9 cellular contexts compared by ENCODE assay signal in the genomic region with DNA sequence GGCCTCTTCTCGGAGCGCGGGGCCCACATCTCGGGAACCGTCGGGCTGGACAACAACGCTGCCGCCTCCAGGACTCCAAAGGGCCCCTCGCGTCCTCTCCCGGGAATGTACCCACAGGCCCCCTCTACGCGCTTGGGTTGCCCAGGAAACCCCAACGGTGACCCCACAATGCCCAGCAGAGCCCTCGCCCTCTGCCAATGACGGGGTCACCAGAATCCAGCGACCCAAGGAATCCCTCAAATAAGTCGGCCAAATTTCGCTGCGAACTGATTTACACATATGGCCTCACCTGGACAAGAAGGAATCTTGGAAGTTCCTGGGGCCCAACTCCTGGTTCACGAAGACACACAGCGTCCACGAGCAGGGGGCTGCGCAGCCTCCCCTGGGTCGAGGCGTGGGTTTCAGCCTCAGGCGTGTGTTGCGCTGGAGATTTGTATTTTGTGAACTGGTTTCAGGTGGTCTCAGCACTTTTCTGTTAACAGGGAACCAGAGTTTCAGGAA.
A peak's percentile ranks its signal among the peaks of the same experiment; 100 is the strongest.
DNase-seq lines count a peak whose midpoint lies in the region; ATAC-seq and TF ChIP-seq lines count a peak whose summit lies in the region.
"Had no signal": no experiment of that assay in that cellular context is flagged by ENCODE, and none has a peak within 500 bp of the region (broad histone marks: within the 10 kb centered on the region; RNA-seq: fewer than 3 reads in every experiment).

No MANE protein-coding gene starts in this region.

- H3K27ac ChIP-seq in gastroesophageal sphincter (peak overlapping the region in 2 of 4 donors; percentile 51 to 71), rectal smooth muscle tissue (ENCODE audit: low read depth, low read length) (no peak overlapping the region)

- H3K4me3 Mint-ChIP-seq in T-cell, result peak overlapping the region; percentile 65 to 85 (median 80)

- DNase-seq in DMS114 treated with DMSO at 0.1 percent for 48 hours (lab: John Stamatoyannopoulos, UW; ENCODE audit: unreplicated experiment) (peak; percentile 21), T-cell (no peak), NOMO-1 treated with dmso at 0.1 percent for 144 hours (lab: John Stamatoyannopoulos, UW; ENCODE audit: unreplicated experiment) (no peak), NCI-H2196 treated with DMSO at 0.1 percent for 48 hours (lab: John Stamatoyannopoulos, UW; ENCODE audit: unreplicated experiment) (no peak), NCI-H524 (lab: John Stamatoyannopoulos, UW) (no peak)
- no peak for DNase-seq in stimulated activated CD4-positive, alpha-beta T cell treated with anti-CD3 and anti-CD28 coated beads, Interleukin-2, amount 100 ng/mL, for 48 hours
- DNase-seq: NCI-H82 had no signal

- no peak for TF ChIP-seq EP300 in gastroesophageal sphincter (IDR thresholded peaks at IDR 0.05)

- H3K9me3 Mint-ChIP-seq in T-cell, result no peaks in the 10 kb centered on the region

- TF ChIP-seq POLR2A in gastroesophageal sphincter (IDR thresholded peaks at IDR 0.05), result no peak

- H3K27me3 ChIP-seq in gastroesophageal sphincter (no peaks in the 10 kb centered on the region), rectal smooth muscle tissue (ENCODE audit: control insufficient read depth, insufficient read depth, low read length) (no peaks in the 10 kb centered on the region)

- H3K4me1 Mint-ChIP-seq in T-cell, result peaks cover 4 to 15% (median 13%) of the 10 kb centered on the region in 3 donors

- POLR2A ChIA-PET in T-cell (lab: Charles Lee), result no interaction called here

- TF ChIP-seq CTCF in gastroesophageal sphincter (IDR thresholded peaks at IDR 0.05), result no peak

- CTCF ChIA-PET in T-cell (lab: Charles Lee), result no interaction called here

- peak overlapping the region; percentile 47 to 65 for H3K4me3 ChIP-seq in gastroesophageal sphincter
- peak overlapping the region; percentile 87 for H3K4me3 ChIP-seq in rectal smooth muscle tissue (ENCODE audit: low read length)

- peaks cover 0 to 19% of the 10 kb centered on the region in 2 donors for H3K27me3 Mint-ChIP-seq in T-cell

- H3K27ac Mint-ChIP-seq in T-cell, result no peak overlapping the region

- 100% methylated on average over 1 of the region's 28 CpGs; no CpG with 5 or more reads in 1 of the 2 donors for WGBS in gastroesophageal sphincter (ENCODE audit: low coverage in 1 of 2), 2 donors

- H3K36me3 ChIP-seq in gastroesophageal sphincter (no peaks in the 10 kb centered on the region), rectal smooth muscle tissue (ENCODE audit: control insufficient read depth, insufficient read depth, low read length) (no peaks in the 10 kb centered on the region)

- no peaks in the 10 kb centered on the region for H3K9me3 ChIP-seq in gastroesophageal sphincter

- no peak overlapping the region for H3K9ac ChIP-seq in rectal smooth muscle tissue (ENCODE audit: low read length)

- H3K4me1 ChIP-seq in gastroesophageal sphincter (peaks cover 0 to 18% (median 0%) of the 10 kb centered on the region in 3 donors), rectal smooth muscle tissue (ENCODE audit: control insufficient read depth, insufficient read depth, low read length) (no peaks in the 10 kb centered on the region)

- H3K36me3 Mint-ChIP-seq in T-cell, result no peaks in the 10 kb centered on the region

- no peak for ATAC-seq in T-cell (replicated peaks in 1 of 4)
- ATAC-seq in gastroesophageal sphincter, result no peak
